Comparison of ENCODE assay signal across 29 cellular contexts in the genomic region with DNA sequence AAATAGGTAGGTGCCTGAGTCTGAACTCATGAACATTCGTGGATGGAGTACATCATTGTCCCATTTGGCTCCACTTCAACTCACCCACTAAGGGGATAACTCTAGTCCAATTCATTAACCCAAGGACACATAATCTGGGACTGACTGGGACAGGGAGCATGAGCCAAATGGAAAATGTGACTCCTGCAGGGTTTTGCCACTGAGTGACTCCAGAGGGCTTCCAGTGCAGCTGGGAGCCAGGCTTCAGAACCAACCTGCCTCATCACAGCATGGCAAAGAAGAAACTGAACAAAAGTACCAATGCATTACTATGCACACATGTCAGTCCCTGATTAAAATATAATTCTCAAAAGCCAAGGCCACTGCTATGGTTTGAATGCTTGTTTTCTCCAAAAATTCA.
"Had no signal": no experiment of that assay in that cellular context is flagged by ENCODE, and none has a peak within 500 bp of the region (broad histone marks: within the 10 kb centered on the region; RNA-seq: fewer than 3 reads in every experiment).

No MANE protein-coding gene starts in this region.

- DNase-seq: activated CD4-positive, alpha-beta memory T cell treated with anti-CD3 and anti-CD28 coated beads for 36 hours; activated CD4-positive, alpha-beta T cell treated with anti-CD3 and anti-CD28 coated beads for 36 hours; activated CD4-positive, alpha-beta T cell treated with anti-CD3 and anti-CD28 coated beads, Interleukin-2, amount 10 ng/mL, durations not matched to agents 24 days and 14 days; activated CD4-positive, CD25-positive, alpha-beta regulatory T cell; activated CD4-positive, CD25-positive, alpha-beta regulatory T cell treated with anti-CD3 and anti-CD28 coated beads, Interleukin-2, amount 50 U/mL, for 72 hours; activated CD8-positive, alpha-beta memory T cell treated with anti-CD3 and anti-CD28 coated beads, Interleukin-2, amount 10 ng/mL, durations not matched to agents 7 days and 5 days; activated CD8-positive, alpha-beta memory T cell treated with anti-CD3 and anti-CD28 coated beads, Interleukin-2, amount 50 U/mL, for 4 hours; activated CD8-positive, alpha-beta T cell treated with anti-CD3 and anti-CD28 coated beads, Interleukin-2, amount 10 ng/mL, durations not matched to agents 7 days and 5 days; activated effector memory CD4-positive, alpha-beta T cell treated with anti-CD3 and anti-CD28 coated beads, Interleukin-2, amount 50 U/mL, for 16 hours; activated naive CD4-positive, alpha-beta T cell treated with anti-CD3 and anti-CD28 coated beads for 36 hours; activated naive CD8-positive, alpha-beta T cell treated with anti-CD3 and anti-CD28 coated beads for 36 hours; activated naive CD8-positive, alpha-beta T cell treated with anti-CD3 and anti-CD28 coated beads, Interleukin-2, amount 50 U/mL, for 24 hours; activated T-cell treated with anti-CD3 and anti-CD28 coated beads, Interleukin-2, amount 50 U/mL, for 1 hour; activated T-cell treated with anti-CD3 and anti-CD28 coated beads, Interleukin-2, amount 50 U/mL, for 48 hours; amygdala; aorta; body of pancreas; effector CD8-positive, alpha-beta T cell; head of caudate nucleus; T-helper 2 cell had no signal

- H3K4me1 Mint-ChIP-seq: activated CD4-positive, alpha-beta T cell treated with anti-CD3 and anti-CD28 coated beads for 36 hours; activated CD4-positive, alpha-beta T cell treated with anti-CD3 and anti-CD28 coated beads, Interleukin-2, amount 10 ng/mL, durations not matched to agents 24 days and 14 days; activated CD8-positive, alpha-beta memory T cell treated with anti-CD3 and anti-CD28 coated beads, Interleukin-2, amount 10 ng/mL, durations not matched to agents 7 days and 5 days; activated naive CD4-positive, alpha-beta T cell treated with anti-CD3 and anti-CD28 coated beads, Interleukin-2, amount 50 U/mL, for 24 hours; activated naive CD8-positive, alpha-beta T cell treated with anti-CD3 and anti-CD28 coated beads for 36 hours; activated naive CD8-positive, alpha-beta T cell treated with anti-CD3 and anti-CD28 coated beads, Interleukin-2, amount 50 U/mL, for 24 hours had no signal

- ATAC-seq: activated CD4-positive, alpha-beta T cell treated with anti-CD3 and anti-CD28 coated beads for 36 hours; activated CD8-positive, alpha-beta memory T cell treated with anti-CD3 and anti-CD28 coated beads, Interleukin-2, amount 10 ng/mL, durations not matched to agents 7 days and 5 days; activated CD8-positive, alpha-beta T cell treated with anti-CD3 and anti-CD28 coated beads, Interleukin-2, amount 10 ng/mL, durations not matched to agents 7 days and 5 days; activated naive CD8-positive, alpha-beta T cell treated with anti-CD3 and anti-CD28 coated beads, Interleukin-2, amount 50 U/mL, for 24 hours; body of pancreas; esophagus mucosa had no signal

- H3K27ac Mint-ChIP-seq: activated CD4-positive, alpha-beta memory T cell treated with anti-CD3 and anti-CD28 coated beads for 36 hours; activated CD4-positive, alpha-beta T cell treated with anti-CD3 and anti-CD28 coated beads for 36 hours; activated CD4-positive, alpha-beta T cell treated with anti-CD3 and anti-CD28 coated beads, Interleukin-2, amount 10 ng/mL, durations not matched to agents 24 days and 14 days; activated CD8-positive, alpha-beta memory T cell treated with anti-CD3 and anti-CD28 coated beads, Interleukin-2, amount 10 ng/mL, durations not matched to agents 7 days and 5 days; activated CD8-positive, alpha-beta T cell treated with anti-CD3 and anti-CD28 coated beads, Interleukin-2, amount 10 ng/mL, durations not matched to agents 7 days and 5 days; activated naive CD4-positive, alpha-beta T cell treated with anti-CD3 and anti-CD28 coated beads for 36 hours; activated naive CD4-positive, alpha-beta T cell treated with anti-CD3 and anti-CD28 coated beads, Interleukin-2, amount 50 U/mL, for 24 hours; activated naive CD8-positive, alpha-beta T cell treated with anti-CD3 and anti-CD28 coated beads for 36 hours; activated naive CD8-positive, alpha-beta T cell treated with anti-CD3 and anti-CD28 coated beads, Interleukin-2, amount 50 U/mL, for 24 hours; activated T-helper 1 cell treated with anti-CD3 and anti-CD28 coated beads, Interleukin-12 subunit alpha, Interleukin-12 subunit beta, Interleukin-2, Interleukin-4 antibody, amounts not matched to agents 30 ng/mL and 10 ng/mL and 1 ng/mL, durations not matched to agents 14 hours and 24 hours and 36 hours; activated T-helper 2 cell treated with anti-CD3 and anti-CD28 coated beads, Interferon-gamma antibody, Interleukin-2, Interleukin-4, amounts not matched to agents 10 μg/mL and 5 μg/mL and 100 μg/mL, durations not matched to agents 14 hours and 24 hours and 36 hours had no signal

- H3K9me3 ChIP-seq: adrenal gland, body of pancreas had no signal

- H3K4me1 ChIP-seq: adrenal gland, body of pancreas had no signal

- H3K4me3 Mint-ChIP-seq: activated CD4-positive, alpha-beta memory T cell treated with anti-CD3 and anti-CD28 coated beads for 36 hours; activated CD4-positive, alpha-beta T cell treated with anti-CD3 and anti-CD28 coated beads for 36 hours; activated CD4-positive, alpha-beta T cell treated with anti-CD3 and anti-CD28 coated beads, Interleukin-2, amount 10 ng/mL, durations not matched to agents 24 days and 14 days; activated CD8-positive, alpha-beta memory T cell treated with anti-CD3 and anti-CD28 coated beads, Interleukin-2, amount 10 ng/mL, durations not matched to agents 7 days and 5 days; activated CD8-positive, alpha-beta T cell treated with anti-CD3 and anti-CD28 coated beads, Interleukin-2, amount 10 ng/mL, durations not matched to agents 7 days and 5 days; activated naive CD4-positive, alpha-beta T cell treated with anti-CD3 and anti-CD28 coated beads for 36 hours; activated naive CD4-positive, alpha-beta T cell treated with anti-CD3 and anti-CD28 coated beads, Interleukin-2, amount 50 U/mL, for 24 hours; activated naive CD8-positive, alpha-beta T cell treated with anti-CD3 and anti-CD28 coated beads for 36 hours; activated naive CD8-positive, alpha-beta T cell treated with anti-CD3 and anti-CD28 coated beads, Interleukin-2, amount 50 U/mL, for 24 hours; activated T-helper 1 cell treated with anti-CD3 and anti-CD28 coated beads, Interleukin-12 subunit alpha, Interleukin-12 subunit beta, Interleukin-2, Interleukin-4 antibody, amounts not matched to agents 30 ng/mL and 10 ng/mL and 1 ng/mL, durations not matched to agents 14 hours and 24 hours and 36 hours had no signal

- H3K4me3 ChIP-seq: adrenal gland, body of pancreas had no signal

- H3K36me3 Mint-ChIP-seq: activated CD4-positive, alpha-beta memory T cell treated with anti-CD3 and anti-CD28 coated beads for 36 hours; activated CD8-positive, alpha-beta memory T cell treated with anti-CD3 and anti-CD28 coated beads, Interleukin-2, amount 10 ng/mL, durations not matched to agents 7 days and 5 days; activated naive CD4-positive, alpha-beta T cell treated with anti-CD3 and anti-CD28 coated beads, Interleukin-2, amount 50 U/mL, for 24 hours; activated naive CD8-positive, alpha-beta T cell treated with anti-CD3 and anti-CD28 coated beads for 36 hours had no signal

- H3K36me3 ChIP-seq: adrenal gland had no signal

- FAIRE-seq: colon, endometrium, endothelial cell of umbilical vein, frontal cortex had no signal

- H3K27me3 Mint-ChIP-seq: activated CD4-positive, alpha-beta memory T cell treated with anti-CD3 and anti-CD28 coated beads for 36 hours; activated CD4-positive, alpha-beta T cell treated with anti-CD3 and anti-CD28 coated beads for 36 hours; activated CD4-positive, alpha-beta T cell treated with anti-CD3 and anti-CD28 coated beads, Interleukin-2, amount 10 ng/mL, durations not matched to agents 24 days and 14 days; activated CD8-positive, alpha-beta memory T cell treated with anti-CD3 and anti-CD28 coated beads, Interleukin-2, amount 10 ng/mL, durations not matched to agents 7 days and 5 days; activated naive CD4-positive, alpha-beta T cell treated with anti-CD3 and anti-CD28 coated beads, Interleukin-2, amount 50 U/mL, for 24 hours; activated naive CD8-positive, alpha-beta T cell treated with anti-CD3 and anti-CD28 coated beads for 36 hours; activated naive CD8-positive, alpha-beta T cell treated with anti-CD3 and anti-CD28 coated beads, Interleukin-2, amount 50 U/mL, for 24 hours had no signal

- H3K27ac ChIP-seq: adrenal gland, body of pancreas had no signal

- H3K9me3 Mint-ChIP-seq: activated CD4-positive, alpha-beta memory T cell treated with anti-CD3 and anti-CD28 coated beads for 36 hours; activated CD4-positive, alpha-beta T cell treated with anti-CD3 and anti-CD28 coated beads, Interleukin-2, amount 10 ng/mL, durations not matched to agents 24 days and 14 days; activated naive CD4-positive, alpha-beta T cell treated with anti-CD3 and anti-CD28 coated beads for 36 hours; activated naive CD4-positive, alpha-beta T cell treated with anti-CD3 and anti-CD28 coated beads, Interleukin-2, amount 50 U/mL, for 24 hours; activated naive CD8-positive, alpha-beta T cell treated with anti-CD3 and anti-CD28 coated beads for 36 hours; activated naive CD8-positive, alpha-beta T cell treated with anti-CD3 and anti-CD28 coated beads, Interleukin-2, amount 50 U/mL, for 24 hours; activated T-helper 1 cell treated with anti-CD3 and anti-CD28 coated beads, Interleukin-12 subunit alpha, Interleukin-12 subunit beta, Interleukin-2, Interleukin-4 antibody, amounts not matched to agents 30 ng/mL and 10 ng/mL and 1 ng/mL, durations not matched to agents 14 hours and 24 hours and 36 hours; activated T-helper 2 cell treated with anti-CD3 and anti-CD28 coated beads, Interferon-gamma antibody, Interleukin-2, Interleukin-4, amounts not matched to agents 10 μg/mL and 5 μg/mL and 100 μg/mL, durations not matched to agents 14 hours and 24 hours and 36 hours had no signal

- H3K27me3 ChIP-seq: adrenal gland, body of pancreas had no signal
